Comparison of ENCODE assay signal across 8 cellular contexts in genomic region chr20:3744806-3745685, GRCh38. TPM values are rescaled to one million over a fixed set of nuclear protein-coding genes. Genes with fewer than 3 reads are reported as not detected.
DNase-seq lines count a peak whose midpoint lies in the region; ATAC-seq, FAIRE-seq and TF ChIP-seq lines count a peak whose summit lies in the region.

No MANE protein-coding gene starts in this region.

- H3K27me3 ChIP-seq in pancreas, result peaks cover 0 to under 1% (median 0%) of the 10 kb centered on the region in 4 donors

- ATAC-seq in pancreas, result peak; percentile 57 to 87 (median 78)
- no peak for ATAC-seq in HG03432 (IDR thresholded peaks at IDR 0.05; ENCODE audit: unreplicated experiment)

- H3K27ac ChIP-seq in pancreas, result no peak overlapping the region

- H3K36me3 ChIP-seq in pancreas, result no peaks in the 10 kb centered on the region

- intact Hi-C loops in pancreas (cut with DNase I), result no loop called here

- WGBS in pancreas, 2 donors, result 17 to 19% methylated on average over 45 of the region's 45 CpGs

- DNase-seq in GM18507 (ENCODE audit: extremely low spot score, insufficient read length, low read depth) (peak; percentile 38), NCI-H460 (ENCODE audit: extremely low read depth, low read depth) (peak; percentile 69), erythroblast (lab: John Stamatoyannopoulos, UW) (peak; percentile 88 to 89), pancreas (peak; percentile 61 to 86 (median 83)), NCI-H2107 (lab: John Stamatoyannopoulos, UW) (no peak), NCI-H524 treated with DMSO at 0.1 percent for 48 hours (lab: John Stamatoyannopoulos, UW) (no peak)
- peak; percentile 42 to 59 for DNase-seq in activated CD8-positive, alpha-beta memory T cell treated with anti-CD3 and anti-CD28 coated beads for 4 hours (ENCODE audit: low read depth in 2 of 2)

- H3K9me3 ChIP-seq in pancreas, result no peaks in the 10 kb centered on the region

- FAIRE-seq in GM18507 (lab: Jason Lieb, UNC), result peak; percentile 68
- FAIRE-seq in pancreas (lab: Jason Lieb, UNC), result no peak

- peak overlapping the region in 1 of 4 donors; percentile 27 for H3K4me3 ChIP-seq in pancreas

- no peak for TF ChIP-seq CTCF in pancreas (IDR thresholded peaks at IDR 0.05)

- H3K4me1 ChIP-seq in pancreas, result peaks cover 0 to 8% (median 0%) of the 10 kb centered on the region in 3 donors

- TF ChIP-seq POLR2A in erythroblast (IDR thresholded peaks at IDR 0.05; ENCODE audit: low read length), result no peak

RNA-seq across cellular contexts. Expression of gene HSPA12B, which starts 12.6 kb away (rescaled TPM):
- total RNA-seq in NCI-H460 (2014; rRNA removed; shearing (Covaris generic)), result not detected in 2 replicates
- polyA plus RNA-seq in NCI-H460 (2014; cell fraction: nucleus; rRNA removed), result not detected in 2 replicates
- total RNA-seq in pancreas, result 1 to 10 TPM in 5 of 6 donors, under 1 TPM in 1; 0.55 to 3.1 (median 1.3) TPM
- 1 to 10 TPM; 4.0 to 6.0 TPM for polyA plus RNA-seq in pancreas

RNA-seq across cellular contexts. Expression of gene ADISSP, which starts 22.5 kb away (rescaled TPM):
- total RNA-seq in NCI-H460 (2014; rRNA removed; shearing (Covaris generic)), result 42.0 and 50.7 TPM in 2 replicates
- 58.3 and 60.7 TPM in 2 replicates for polyA plus RNA-seq in NCI-H460 (2014; cell fraction: nucleus; rRNA removed)
- 10 to 100 TPM in 3 of 6 donors, 1 to 10 TPM in 3; 5.0 to 13.0 (median 10.0) TPM for total RNA-seq in pancreas
- 10 to 100 TPM; 14.2 to 16.0 TPM for polyA plus RNA-seq in pancreas

RNA-seq across cellular contexts. Expression of gene SIGLEC1, which starts 32.6 kb away (rescaled TPM):
- not detected in 2 replicates for total RNA-seq in NCI-H460 (2014; rRNA removed; shearing (Covaris generic))
- polyA plus RNA-seq in NCI-H460 (2014; cell fraction: nucleus; rRNA removed), result 0.03 TPM in 1 of 2 replicates, not detected in the other
- total RNA-seq in pancreas, result 1 to 10 TPM in 3 of 6 donors, under 1 TPM in 3; 0.09 to 3.7 (median 1.6) TPM
- polyA plus RNA-seq in pancreas, result 1 to 10 TPM; 1.0 to 2.5 TPM

RNA-seq across cellular contexts. Expression of gene SPEF1, which starts 36.2 kb away (rescaled TPM):
- 0.20 TPM in 1 of 2 replicates, not detected in the other for total RNA-seq in NCI-H460 (2014; rRNA removed; shearing (Covaris generic))
- 0.24 TPM in 1 of 2 replicates, not detected in the other for polyA plus RNA-seq in NCI-H460 (2014; cell fraction: nucleus; rRNA removed)
- total RNA-seq in pancreas, result under 1 TPM; 0.20 to 0.55 (median 0.40) TPM
- 1 to 10 TPM; 1.7 TPM for polyA plus RNA-seq in pancreas

RNA-seq across cellular contexts. Expression of gene CENPB, which starts 41.5 kb away (rescaled TPM):
- 53.1 and 56.2 TPM in 2 replicates for total RNA-seq in NCI-H460 (2014; rRNA removed; shearing (Covaris generic))
- polyA plus RNA-seq in NCI-H460 (2014; cell fraction: nucleus; rRNA removed), result 85.7 and 86.3 TPM in 2 replicates
- 10 to 100 TPM; 30.2 to 46.5 (median 39.3) TPM for total RNA-seq in pancreas
- polyA plus RNA-seq in pancreas, result 10 to 100 TPM; 34.0 to 44.2 TPM

Comparison
In these comparisons a context has a peak if more than half of its experiments do, and no peak if none do; other contexts are left out.
1. DNase-seq: peak in GM18507 (single experiment), NCI-H460 (single experiment), activated CD8-positive, alpha-beta memory T cell treated with anti-CD3 and anti-CD28 coated beads for 4 hours (2 of 2), erythroblast (2 of 2) and pancreas (6 of 6); none in NCI-H2107 (single experiment) and NCI-H524 treated with DMSO at 0.1 percent for 48 hours (single experiment).